ENCODE assay signal across 25 cellular contexts in the genomic region with DNA sequence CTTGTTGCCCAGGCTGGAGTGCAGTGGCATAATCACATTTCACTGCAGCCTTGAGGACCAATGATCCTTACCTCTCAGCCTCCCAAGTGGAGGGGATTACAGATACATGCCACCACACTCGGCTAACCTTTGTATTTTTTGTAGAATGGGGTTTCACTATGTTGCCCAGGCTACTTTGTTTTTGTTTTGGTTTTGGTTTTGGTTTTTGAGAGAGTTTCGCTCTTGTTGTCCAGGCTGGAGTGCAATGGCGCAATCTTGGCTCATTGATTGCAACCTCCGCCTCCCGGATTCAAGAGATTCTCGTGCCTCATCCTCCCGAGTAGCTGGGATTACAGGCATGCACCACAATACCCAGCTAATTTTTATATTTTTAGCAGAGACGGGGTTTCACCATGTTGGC.
"Had no signal": no experiment of that assay in that cellular context is flagged by ENCODE, and none has a peak within 500 bp of the region (broad histone marks: within the 10 kb centered on the region; RNA-seq: fewer than 3 reads in every experiment).

No MANE protein-coding gene starts in this region.

- H3K4me1 Mint-ChIP-seq: activated naive CD4-positive, alpha-beta T cell treated with anti-CD3 and anti-CD28 coated beads, Interleukin-2, amount 10 ng/mL, durations not matched to agents 7 days and 5 days; immature natural killer cell; memory B cell had no signal

- H3K9me3 ChIP-seq: esophagus muscularis mucosa, neutrophil, ovary, prostate gland, thyroid gland, upper lobe of right lung had no signal

- H3K36me3 Mint-ChIP-seq: activated naive CD4-positive, alpha-beta T cell treated with anti-CD3 and anti-CD28 coated beads, Interleukin-2, amount 10 ng/mL, durations not matched to agents 7 days and 5 days; immature natural killer cell; memory B cell had no signal

- FAIRE-seq: bronchial epithelial cell had no signal

- H3K27ac ChIP-seq: coronary artery, esophagus muscularis mucosa, neutrophil, ovary, prostate gland, upper lobe of right lung had no signal

- H3K36me3 ChIP-seq: esophagus muscularis mucosa, neutrophil, ovary, prostate gland, thyroid gland, upper lobe of right lung had no signal

- H3K27me3 ChIP-seq: neutrophil, ovary, thyroid gland, upper lobe of right lung had no signal

- ATAC-seq: stimulated activated naive CD8-positive, alpha-beta T cell treated with anti-CD3 and anti-CD28 coated beads, Interleukin-15, Interleukin-2, amounts not matched to agents 100 U/mL and 50 U/mL, for 24 hours; upper lobe of right lung had no signal

- H3K4me1 ChIP-seq: prostate gland, upper lobe of right lung had no signal

- H3K4me3 ChIP-seq: coronary artery, esophagus muscularis mucosa, ovary, prostate gland, thyroid gland, upper lobe of right lung had no signal

- H3K9me3 Mint-ChIP-seq: activated naive CD4-positive, alpha-beta T cell treated with anti-CD3 and anti-CD28 coated beads, Interleukin-2, amount 10 ng/mL, durations not matched to agents 7 days and 5 days; immature natural killer cell; T-helper 1 cell treated with Interleukin-12 subunit alpha and Interleukin-12 subunit beta and Interleukin-4 antibody, amounts not matched to agents 30 μg/mL and 1 μg/mL, for 36 hours had no signal

- H3K27me3 Mint-ChIP-seq: activated naive CD4-positive, alpha-beta T cell treated with anti-CD3 and anti-CD28 coated beads, Interleukin-2, amount 10 ng/mL, durations not matched to agents 7 days and 5 days had no signal

- H3K4me3 Mint-ChIP-seq: activated naive CD4-positive, alpha-beta T cell treated with anti-CD3 and anti-CD28 coated beads, Interleukin-2, amount 10 ng/mL, durations not matched to agents 7 days and 5 days; immature natural killer cell; memory B cell; nephron; T-helper 1 cell treated with Interleukin-12 subunit alpha and Interleukin-12 subunit beta and Interleukin-4 antibody, amounts not matched to agents 30 μg/mL and 1 μg/mL, for 36 hours had no signal

- H3K27ac Mint-ChIP-seq: activated naive CD4-positive, alpha-beta T cell treated with anti-CD3 and anti-CD28 coated beads, Interleukin-2, amount 10 ng/mL, durations not matched to agents 7 days and 5 days; immature natural killer cell; memory B cell; nephron; T-helper 1 cell treated with Interleukin-12 subunit alpha and Interleukin-12 subunit beta and Interleukin-4 antibody, amounts not matched to agents 30 μg/mL and 1 μg/mL, for 36 hours had no signal

- DNase-seq: activated CD4-positive, alpha-beta T cell treated with anti-CD3 and anti-CD28 coated beads for 4 hours; activated CD4-positive, alpha-beta T cell treated with anti-CD3 and anti-CD28 coated beads, Interleukin-2, amount 50 U/mL, for 48 hours; activated CD4-positive, CD25-positive, alpha-beta regulatory T cell; activated CD8-positive, alpha-beta memory T cell treated with anti-CD3 and anti-CD28 coated beads, Interleukin-2, amount 50 U/mL, for 48 hours; activated effector memory CD4-positive, alpha-beta T cell treated with Interleukin-2 at 50 U/mL for 16 hours; activated naive CD4-positive, alpha-beta T cell treated with anti-CD3 and anti-CD28 coated beads, Interleukin-2, amount 10 ng/mL, durations not matched to agents 7 days and 5 days; activated T-cell treated with anti-CD3 and anti-CD28 coated beads, Interleukin-2, amount 50 U/mL, for 48 hours; amygdala; cerebellar nuclear complex; immature natural killer cell; kidney glomerular epithelial cell; ovary; stimulated activated CD4-positive, alpha-beta T cell treated with anti-CD3 and anti-CD28 coated beads, Interleukin-4, amount 100 ng/mL, for 4 hours; stimulated activated naive CD8-positive, alpha-beta T cell treated with anti-CD3 and anti-CD28 coated beads, Interleukin-15, Interleukin-2, amounts not matched to agents 100 U/mL and 50 U/mL, for 24 hours; T1000; upper lobe of right lung had no signal
